11 cellular contexts compared by ENCODE assay signal in the genomic region with DNA sequence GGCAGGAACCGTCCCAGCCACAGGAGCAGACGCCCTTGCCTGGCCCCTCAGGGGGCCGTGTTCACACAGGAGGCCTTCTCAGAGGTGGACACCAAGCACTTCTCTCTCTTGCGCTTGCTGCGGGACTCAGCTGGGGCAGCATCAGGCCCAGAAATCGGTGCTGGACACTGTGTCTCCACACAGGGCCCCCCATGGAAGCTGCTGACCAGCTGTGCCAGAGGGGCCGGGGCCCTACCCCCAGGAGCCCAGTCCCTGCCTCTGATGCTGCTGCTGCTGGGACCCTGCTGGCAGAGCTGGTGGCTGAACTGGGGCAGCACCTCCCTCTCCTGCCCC. TPM values are rescaled to one million over a fixed set of nuclear protein-coding genes. Genes with fewer than 3 reads are reported as not detected.
DNase-seq lines count a peak whose midpoint lies in the region; ATAC-seq and TF ChIP-seq lines count a peak whose summit lies in the region.
"Had no signal": no experiment of that assay in that cellular context is flagged by ENCODE, and none has a peak within 500 bp of the region (broad histone marks: within the 10 kb centered on the region; RNA-seq: fewer than 3 reads in every experiment).

No MANE protein-coding gene starts in this region.

- H2AFZ ChIP-seq in osteoblast (ENCODE audit: low read length), result no peak overlapping the region

- peak overlapping the region in 11 of 12 donors; percentile 58 to 98 (median 93) for H3K27ac ChIP-seq in heart left ventricle
- H3K27ac ChIP-seq in osteoblast (ENCODE audit: low read depth, low read length), result peak overlapping the region; percentile 24
- peak overlapping the region; percentile 90 for H3K27ac ChIP-seq in vagina

- TF ChIP-seq CTCF in heart left ventricle (IDR thresholded peaks at IDR 0.05), result no peak
- TF ChIP-seq CTCF in epithelial cell of esophagus (IDR thresholded peaks at IDR 0.05; ENCODE audit: insufficient read depth, low read depth, low read length, missing control alignments), result no peak
- no peak for TF ChIP-seq CTCF in osteoblast (IDR thresholded peaks at IDR 0.05; ENCODE audit: extremely low read depth, low read depth, low read length)
- TF ChIP-seq CTCF in vagina (IDR thresholded peaks at IDR 0.05), result no peak

- H3K36me3 ChIP-seq in heart left ventricle, result no peaks in the 10 kb centered on the region
- H3K36me3 ChIP-seq in osteoblast (ENCODE audit: insufficient read depth, low read length), result no peaks in the 10 kb centered on the region
- no peaks in the 10 kb centered on the region for H3K36me3 ChIP-seq in vagina

- H3K79me2 ChIP-seq in osteoblast (ENCODE audit: insufficient read depth, low read length), result peaks cover 85% of the 10 kb centered on the region

- H3K4me3 ChIP-seq in heart left ventricle (peak overlapping the region in 4 of 12 donors; percentile 10 to 91 (median 54)), epithelial cell of esophagus (ENCODE audit: low read length) (peak overlapping the region; percentile 29), osteoblast (ENCODE audit: insufficient read depth, low read length) (no peak overlapping the region), vagina (peak overlapping the region in 1 of 2 donors; percentile 58)

- H3K27me3 ChIP-seq in heart left ventricle (no peaks in the 10 kb centered on the region), osteoblast (ENCODE audit: insufficient read depth, low read length) (no peaks in the 10 kb centered on the region), vagina (no peaks in the 10 kb centered on the region)

- H3K4me2 ChIP-seq in osteoblast (ENCODE audit: insufficient read depth, low read length), result peak overlapping the region; percentile 48

- H3K9me3 ChIP-seq in heart left ventricle (no peaks in the 10 kb centered on the region), osteoblast (ENCODE audit: low read depth, low read length) (no peaks in the 10 kb centered on the region), vagina (no peaks in the 10 kb centered on the region)

- H3K4me1 ChIP-seq in heart left ventricle (peaks cover 26 to 92% (median 81%) of the 10 kb centered on the region in 12 donors), osteoblast (ENCODE audit: insufficient read depth, low read length) (peaks cover 67% of the 10 kb centered on the region), vagina (peaks cover 83% of the 10 kb centered on the region)

- WGBS in heart left ventricle, 4 donors, result 48 to 64% (median 60%) methylated on average over 6 to 7 of the region's 7 CpGs

- intact Hi-C loops in heart left ventricle (cut with DNase I), result no loop called here
- intact Hi-C loops in cardiac septum (cut with DNase I), result no loop called here
- intact Hi-C loops in vagina (cut with DNase I), result no loop called here

- H4K20me1 ChIP-seq in osteoblast (ENCODE audit: insufficient read depth, low read length), result peaks cover 59% of the 10 kb centered on the region

- no peak for DNase-seq in heart left ventricle
- no peak for DNase-seq in cardiac septum (ENCODE audit: low spot score)
- no peak for DNase-seq in epithelial cell of esophagus (ENCODE audit: low read depth)
- DNase-seq in osteoblast (ENCODE audit: insufficient read length, low spot score, missing footprints), result no peak
- no peak for DNase-seq in vagina (ENCODE audit: extremely low spot score in 2 of 2)
- DNase-seq in effector CD8-positive, alpha-beta T cell (lab: John Stamatoyannopoulos, UW), result no peak
- DNase-seq: cortex of kidney; NCI-H2227 treated with DMSO at 0.1 percent for 48 hours; stimulated activated CD4-positive, alpha-beta T cell treated with anti-CD3 and anti-CD28 coated beads, Interleukin-12 subunit alpha, Interleukin-12 subunit beta, amount 100 ng/mL, for 4 hours had no signal

- no peak for TF ChIP-seq POLR2A in heart left ventricle (IDR thresholded peaks at IDR 0.05)
- TF ChIP-seq POLR2A in vagina (IDR thresholded peaks at IDR 0.05), result no peak

- ATAC-seq in heart left ventricle (no peak), HG03442 (IDR thresholded peaks at IDR 0.05; ENCODE audit: unreplicated experiment) (no peak), HG03439 (IDR thresholded peaks at IDR 0.05; ENCODE audit: unreplicated experiment) (no peak)

RNA-seq across cellular contexts. Expression of a gene that starts 4.0 kb away (rescaled TPM):
- total RNA-seq in heart left ventricle, result 100 to 1,000 TPM in 2 of 9 donors, 10 to 100 TPM in 7; 44.4 to 139 (median 57.9) TPM
- polyA plus RNA-seq in heart left ventricle, result 10 to 100 TPM; 35.1 to 40.3 TPM
- total RNA-seq in cardiac septum, result 85.7 TPM
- total RNA-seq in osteoblast, result 166 and 209 TPM in 2 replicates
- total RNA-seq in vagina, result 180 TPM

RNA-seq across cellular contexts. Expression of a gene that starts 23.3 kb away (rescaled TPM):
- total RNA-seq in heart left ventricle, result 1 to 10 TPM; 1.0 to 3.2 (median 2.0) TPM
- 1 to 10 TPM; 1.0 to 1.3 TPM for polyA plus RNA-seq in heart left ventricle
- 2.8 TPM for total RNA-seq in cardiac septum
- total RNA-seq in osteoblast, result 5.9 and 6.5 TPM in 2 replicates
- total RNA-seq in vagina, result 2.7 TPM

RNA-seq across cellular contexts. Expression of a gene that starts 33.3 kb away (rescaled TPM):
- 10 to 100 TPM in 1 of 9 donors, 1 to 10 TPM in 8; 5.0 to 12.1 (median 7.0) TPM for total RNA-seq in heart left ventricle
- 1 to 10 TPM; 7.8 to 9.9 TPM for polyA plus RNA-seq in heart left ventricle
- 11.7 TPM for total RNA-seq in cardiac septum
- 2.9 and 6.2 TPM in 2 replicates for total RNA-seq in osteoblast
- total RNA-seq in vagina, result 7.4 TPM

RNA-seq across cellular contexts. Expression of a gene that starts 39.6 kb away (rescaled TPM):
- total RNA-seq in heart left ventricle (10 to 100 TPM; 31.6 to 68.1 (median 41.5) TPM), cardiac septum (37.1 TPM), osteoblast (51.0 and 61.2 TPM in 2 replicates), vagina (49.1 TPM)
- 10 to 100 TPM; 29.6 to 42.4 TPM for polyA plus RNA-seq in heart left ventricle

RNA-seq across cellular contexts. Expression of a gene that starts 42.0 kb away (rescaled TPM):
- total RNA-seq in heart left ventricle (10 to 100 TPM; 12.2 to 18.0 (median 15.5) TPM), cardiac septum (32.5 TPM), osteoblast (24.8 and 34.0 TPM in 2 replicates), vagina (15.0 TPM)
- 10 to 100 TPM; 11.6 to 17.9 TPM for polyA plus RNA-seq in heart left ventricle

Comparison
In these comparisons a context has a peak if more than half of its experiments do, and no peak if none do; other contexts are left out.
1. H3K27ac ChIP-seq: peak in every context shown above with its lines; median percentile 93 in heart left ventricle; 90 in vagina; 24 in osteoblast.